ENCODE assay signal across 8 cellular contexts in the genomic region with DNA sequence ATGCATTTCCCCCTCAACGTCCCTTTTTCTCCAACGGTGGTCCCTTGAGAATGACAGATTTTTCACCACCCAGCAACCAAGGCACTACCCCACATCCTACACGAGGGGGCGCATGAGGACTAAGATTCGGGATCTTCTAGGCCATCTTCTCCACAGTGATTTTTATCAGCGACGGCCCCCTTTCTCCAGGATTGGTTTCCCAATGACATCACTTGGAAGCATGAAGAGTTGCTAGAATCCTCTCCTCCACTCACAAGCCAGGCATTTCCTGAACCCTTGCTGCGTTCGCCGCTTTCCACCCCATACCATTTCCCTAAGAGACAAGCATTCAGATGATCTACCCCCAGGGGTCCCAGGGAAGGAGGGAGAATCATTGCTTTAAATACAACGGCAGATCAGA.
DNase-seq lines count a peak whose midpoint lies in the region; ATAC-seq lines count a peak whose summit lies in the region.

No MANE protein-coding gene starts in this region.

- intact Hi-C loops in sciatic nerve (cut with DNase I) = loop anchor here (10.0 kb wide), 3 partner anchors 252 to 732 kb away; partner anchors contain the start of gene HIVEP2

- peak; percentile 77 for ATAC-seq in GM21528 (IDR thresholded peaks at IDR 0.05; ENCODE audit: low FRiP score, unreplicated experiment)
- peak; percentile 91 for ATAC-seq in sciatic nerve

- no peaks in the 10 kb centered on the region for H3K9me3 ChIP-seq in MG63

- peak; percentile 91 for DNase-seq in DMS 273 (lab: John Stamatoyannopoulos, UW; ENCODE audit: unreplicated experiment)
- peak; percentile 72 for DNase-seq in MG63
- DNase-seq in T-helper 1 cell = peak; percentile 10 to 65 (median 44)
- peak; percentile 78 for DNase-seq in amniotic epithelial cell (ENCODE audit: low read depth)
- DNase-seq in hepatic stellate cell (ENCODE audit: low spot score) = peak; percentile 50
- peak; percentile 83 for DNase-seq in sciatic nerve (ENCODE audit: low spot score)
- no peak for DNase-seq in 8988T

- H3K4me3 ChIP-seq in MG63 = no peak overlapping the region

- no peaks in the 10 kb centered on the region for H3K27me3 ChIP-seq in MG63

- H3K36me3 ChIP-seq in MG63 = no peaks in the 10 kb centered on the region
